In genomic region chr19:7391218-7391670, GRCh38 we compare ENCODE assay signal across 1 cellular context.
TF ChIP-seq lines count a peak whose summit lies in the region.

No MANE protein-coding gene starts in this region.

TF ChIP-seq in HepG2, 621 proteins besides CTCF, POLR2A, EP300 and RAD21 (continued from another document and continues in another):
- TF ChIP-seq, protein P1, sequence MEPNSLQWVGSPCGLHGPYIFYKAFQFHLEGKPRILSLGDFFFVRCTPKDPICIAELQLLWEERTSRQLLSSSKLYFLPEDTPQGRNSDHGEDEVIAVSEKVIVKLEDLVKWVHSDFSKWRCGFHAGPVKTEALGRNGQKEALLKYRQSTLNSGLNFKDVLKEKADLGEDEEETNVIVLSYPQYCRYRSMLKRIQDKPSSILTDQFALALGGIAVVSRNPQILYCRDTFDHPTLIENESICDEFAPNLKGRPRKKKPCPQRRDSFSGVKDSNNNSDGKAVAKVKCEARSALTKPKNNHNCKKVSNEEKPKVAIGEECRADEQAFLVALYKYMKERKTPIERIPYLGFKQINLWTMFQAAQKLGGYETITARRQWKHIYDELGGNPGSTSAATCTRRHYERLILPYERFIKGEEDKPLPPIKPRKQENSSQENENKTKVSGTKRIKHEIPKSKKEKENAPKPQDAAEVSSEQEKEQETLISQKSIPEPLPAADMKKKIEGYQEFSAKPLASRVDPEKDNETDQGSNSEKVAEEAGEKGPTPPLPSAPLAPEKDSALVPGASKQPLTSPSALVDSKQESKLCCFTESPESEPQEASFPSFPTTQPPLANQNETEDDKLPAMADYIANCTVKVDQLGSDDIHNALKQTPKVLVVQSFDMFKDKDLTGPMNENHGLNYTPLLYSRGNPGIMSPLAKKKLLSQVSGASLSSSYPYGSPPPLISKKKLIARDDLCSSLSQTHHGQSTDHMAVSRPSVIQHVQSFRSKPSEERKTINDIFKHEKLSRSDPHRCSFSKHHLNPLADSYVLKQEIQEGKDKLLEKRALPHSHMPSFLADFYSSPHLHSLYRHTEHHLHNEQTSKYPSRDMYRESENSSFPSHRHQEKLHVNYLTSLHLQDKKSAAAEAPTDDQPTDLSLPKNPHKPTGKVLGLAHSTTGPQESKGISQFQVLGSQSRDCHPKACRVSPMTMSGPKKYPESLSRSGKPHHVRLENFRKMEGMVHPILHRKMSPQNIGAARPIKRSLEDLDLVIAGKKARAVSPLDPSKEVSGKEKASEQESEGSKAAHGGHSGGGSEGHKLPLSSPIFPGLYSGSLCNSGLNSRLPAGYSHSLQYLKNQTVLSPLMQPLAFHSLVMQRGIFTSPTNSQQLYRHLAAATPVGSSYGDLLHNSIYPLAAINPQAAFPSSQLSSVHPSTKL (CRISPR knock-in tag; IDR thresholded peaks at IDR 0.05), result peak; percentile 63; the same call in 1 of the 2 replicates
- TF ChIP-seq SKI (IDR thresholded peaks at IDR 0.05; ENCODE audit: partially characterized antibody) (peak; percentile 88), ZSCAN25 (CRISPR knock-in tag; IDR thresholded peaks at IDR 0.05) (no peak), MIXL1 (CRISPR knock-in tag; IDR thresholded peaks at IDR 0.05) (peak; percentile 83), RFXANK (CRISPR knock-in tag; IDR thresholded peaks at IDR 0.05) (no peak), ZNF563 (CRISPR knock-in tag; IDR thresholded peaks at IDR 0.05) (no peak), ZNF251 (CRISPR knock-in tag; IDR thresholded peaks at IDR 0.05) (no peak), JDP2 (CRISPR knock-in tag; IDR thresholded peaks at IDR 0.05; ENCODE audit: borderline replicate concordance) (no peak), JUND (CRISPR knock-in tag; IDR thresholded peaks at IDR 0.05) (peak; percentile 91), DNMT1 (CRISPR knock-in tag; IDR thresholded peaks at IDR 0.05) (no peak), ZNF20 (CRISPR knock-in tag; IDR thresholded peaks at IDR 0.05) (no peak), ZSCAN30 (CRISPR knock-in tag; IDR thresholded peaks at IDR 0.05) (no peak), SALL2 (CRISPR knock-in tag; IDR thresholded peaks at IDR 0.05) (no peak), ZNF691 (CRISPR knock-in tag; IDR thresholded peaks at IDR 0.05; ENCODE audit: borderline replicate concordance, low read depth) (no peak), KMT2A (CRISPR knock-in tag; IDR thresholded peaks at IDR 0.05) (no peak), NCOA2 (CRISPR knock-in tag; IDR thresholded peaks at IDR 0.05) (no peak), ATF7-NPFF (CRISPR knock-in tag; IDR thresholded peaks at IDR 0.05; ENCODE audit: low read depth) (no peak), PRPF4 (IDR thresholded peaks at IDR 0.05; ENCODE audit: low read depth, low read length, poor library complexity, severe bottlenecking) (no peak), ZGPAT (CRISPR knock-in tag; IDR thresholded peaks at IDR 0.05) (0 out of 2 replicates have a peak, but pooled peaks have one; percentile 21), RNF2 (conservative IDR thresholded peaks at IDR 0.05; ENCODE audit: low read depth) (no peak), TCF7L2 (IDR thresholded peaks at IDR 0.05; ENCODE audit: low read depth, low read length) (no peak), TEAD2 (CRISPR knock-in tag; IDR thresholded peaks at IDR 0.05) (no peak), ZNF17 (CRISPR knock-in tag; IDR thresholded peaks at IDR 0.05) (no peak), ZNF720 (CRISPR knock-in tag; IDR thresholded peaks at IDR 0.05) (no peak), ZBTB38 (CRISPR knock-in tag; IDR thresholded peaks at IDR 0.05) (no peak), ATM (IDR thresholded peaks at IDR 0.05; ENCODE audit: borderline replicate concordance) (no peak), ZNF230 (CRISPR knock-in tag; IDR thresholded peaks at IDR 0.05) (no peak), ELK4 (CRISPR knock-in tag; IDR thresholded peaks at IDR 0.05; ENCODE audit: borderline replicate concordance) (no peak), ZNF451 (CRISPR knock-in tag; IDR thresholded peaks at IDR 0.05) (no peak), ZNF607 (CRISPR knock-in tag; IDR thresholded peaks at IDR 0.05; ENCODE audit: borderline replicate concordance) (no peak), PRMT3 (CRISPR knock-in tag; IDR thresholded peaks at IDR 0.05; ENCODE audit: borderline replicate concordance, low read depth) (no peak), SIX4 (CRISPR knock-in tag; IDR thresholded peaks at IDR 0.05) (peak; percentile 57; the same call in 1 of the 2 replicates), ZNF773 (CRISPR knock-in tag; IDR thresholded peaks at IDR 0.05; ENCODE audit: borderline replicate concordance) (no peak), SNAPC2 (CRISPR knock-in tag; IDR thresholded peaks at IDR 0.05) (no peak), MIER3 (CRISPR knock-in tag; IDR thresholded peaks at IDR 0.05; ENCODE audit: borderline replicate concordance) (peak; percentile 53; the same call in 1 of the 2 replicates), RBM39 (IDR thresholded peaks at IDR 0.05; ENCODE audit: low read depth, low read length, poor library complexity, severe bottlenecking) (no peak), RARA (CRISPR knock-in tag; IDR thresholded peaks at IDR 0.05) (peak; percentile 84), HDAC1 (CRISPR knock-in tag; IDR thresholded peaks at IDR 0.05) (peak; percentile 38; the same call in 1 of the 2 replicates), MAF1 (CRISPR knock-in tag; IDR thresholded peaks at IDR 0.05; ENCODE audit: borderline replicate concordance) (no peak), SMYD3 (CRISPR knock-in tag; IDR thresholded peaks at IDR 0.05) (no peak), GATAD1 (CRISPR knock-in tag; IDR thresholded peaks at IDR 0.05) (no peak), ZNF496 (CRISPR knock-in tag; IDR thresholded peaks at IDR 0.05; ENCODE audit: insufficient replicate concordance) (no peak), HDAC2 (CRISPR knock-in tag; IDR thresholded peaks at IDR 0.05) (peak; percentile 36; the same call in 1 of the 2 replicates)
- TF ChIP-seq, protein P2, sequence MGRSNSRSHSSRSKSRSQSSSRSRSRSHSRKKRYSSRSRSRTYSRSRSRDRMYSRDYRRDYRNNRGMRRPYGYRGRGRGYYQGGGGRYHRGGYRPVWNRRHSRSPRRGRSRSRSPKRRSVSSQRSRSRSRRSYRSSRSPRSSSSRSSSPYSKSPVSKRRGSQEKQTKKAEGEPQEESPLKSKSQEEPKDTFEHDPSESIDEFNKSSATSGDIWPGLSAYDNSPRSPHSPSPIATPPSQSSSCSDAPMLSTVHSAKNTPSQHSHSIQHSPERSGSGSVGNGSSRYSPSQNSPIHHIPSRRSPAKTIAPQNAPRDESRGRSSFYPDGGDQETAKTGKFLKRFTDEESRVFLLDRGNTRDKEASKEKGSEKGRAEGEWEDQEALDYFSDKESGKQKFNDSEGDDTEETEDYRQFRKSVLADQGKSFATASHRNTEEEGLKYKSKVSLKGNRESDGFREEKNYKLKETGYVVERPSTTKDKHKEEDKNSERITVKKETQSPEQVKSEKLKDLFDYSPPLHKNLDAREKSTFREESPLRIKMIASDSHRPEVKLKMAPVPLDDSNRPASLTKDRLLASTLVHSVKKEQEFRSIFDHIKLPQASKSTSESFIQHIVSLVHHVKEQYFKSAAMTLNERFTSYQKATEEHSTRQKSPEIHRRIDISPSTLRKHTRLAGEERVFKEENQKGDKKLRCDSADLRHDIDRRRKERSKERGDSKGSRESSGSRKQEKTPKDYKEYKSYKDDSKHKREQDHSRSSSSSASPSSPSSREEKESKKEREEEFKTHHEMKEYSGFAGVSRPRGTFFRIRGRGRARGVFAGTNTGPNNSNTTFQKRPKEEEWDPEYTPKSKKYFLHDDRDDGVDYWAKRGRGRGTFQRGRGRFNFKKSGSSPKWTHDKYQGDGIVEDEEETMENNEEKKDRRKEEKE (IDR thresholded peaks at IDR 0.05), result no peak
- TF ChIP-seq, protein P3, sequence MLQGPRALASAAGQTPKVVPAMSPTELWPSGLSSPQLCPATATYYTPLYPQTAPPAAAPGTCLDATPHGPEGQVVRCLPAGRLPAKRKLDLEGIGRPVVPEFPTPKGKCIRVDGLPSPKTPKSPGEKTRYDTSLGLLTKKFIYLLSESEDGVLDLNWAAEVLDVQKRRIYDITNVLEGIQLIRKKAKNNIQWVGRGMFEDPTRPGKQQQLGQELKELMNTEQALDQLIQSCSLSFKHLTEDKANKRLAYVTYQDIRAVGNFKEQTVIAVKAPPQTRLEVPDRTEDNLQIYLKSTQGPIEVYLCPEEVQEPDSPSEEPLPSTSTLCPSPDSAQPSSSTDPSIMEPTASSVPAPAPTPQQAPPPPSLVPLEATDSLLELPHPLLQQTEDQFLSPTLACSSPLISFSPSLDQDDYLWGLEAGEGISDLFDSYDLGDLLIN (CRISPR knock-in tag; IDR thresholded peaks at IDR 0.05; ENCODE audit: borderline replicate concordance), result no peak
- TF ChIP-seq, protein P4, sequence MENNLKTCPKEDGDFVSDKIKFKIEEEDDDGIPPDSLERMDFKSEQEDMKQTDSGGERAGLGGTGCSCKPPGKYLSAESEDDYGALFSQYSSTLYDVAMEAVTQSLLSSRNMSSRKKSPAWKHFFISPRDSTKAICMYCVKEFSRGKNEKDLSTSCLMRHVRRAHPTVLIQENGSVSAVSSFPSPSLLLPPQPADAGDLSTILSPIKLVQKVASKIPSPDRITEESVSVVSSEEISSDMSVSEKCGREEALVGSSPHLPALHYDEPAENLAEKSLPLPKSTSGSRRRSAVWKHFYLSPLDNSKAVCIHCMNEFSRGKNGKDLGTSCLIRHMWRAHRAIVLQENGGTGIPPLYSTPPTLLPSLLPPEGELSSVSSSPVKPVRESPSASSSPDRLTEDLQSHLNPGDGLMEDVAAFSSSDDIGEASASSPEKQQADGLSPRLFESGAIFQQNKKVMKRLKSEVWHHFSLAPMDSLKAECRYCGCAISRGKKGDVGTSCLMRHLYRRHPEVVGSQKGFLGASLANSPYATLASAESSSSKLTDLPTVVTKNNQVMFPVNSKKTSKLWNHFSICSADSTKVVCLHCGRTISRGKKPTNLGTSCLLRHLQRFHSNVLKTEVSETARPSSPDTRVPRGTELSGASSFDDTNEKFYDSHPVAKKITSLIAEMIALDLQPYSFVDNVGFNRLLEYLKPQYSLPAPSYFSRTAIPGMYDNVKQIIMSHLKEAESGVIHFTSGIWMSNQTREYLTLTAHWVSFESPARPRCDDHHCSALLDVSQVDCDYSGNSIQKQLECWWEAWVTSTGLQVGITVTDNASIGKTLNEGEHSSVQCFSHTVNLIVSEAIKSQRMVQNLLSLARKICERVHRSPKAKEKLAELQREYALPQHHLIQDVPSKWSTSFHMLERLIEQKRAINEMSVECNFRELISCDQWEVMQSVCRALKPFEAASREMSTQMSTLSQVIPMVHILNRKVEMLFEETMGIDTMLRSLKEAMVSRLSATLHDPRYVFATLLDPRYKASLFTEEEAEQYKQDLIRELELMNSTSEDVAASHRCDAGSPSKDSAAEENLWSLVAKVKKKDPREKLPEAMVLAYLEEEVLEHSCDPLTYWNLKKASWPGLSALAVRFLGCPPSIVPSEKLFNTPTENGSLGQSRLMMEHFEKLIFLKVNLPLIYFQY (CRISPR knock-in tag; IDR thresholded peaks at IDR 0.05; ENCODE audit: borderline replicate concordance), result no peak
- TF ChIP-seq, protein P5, sequence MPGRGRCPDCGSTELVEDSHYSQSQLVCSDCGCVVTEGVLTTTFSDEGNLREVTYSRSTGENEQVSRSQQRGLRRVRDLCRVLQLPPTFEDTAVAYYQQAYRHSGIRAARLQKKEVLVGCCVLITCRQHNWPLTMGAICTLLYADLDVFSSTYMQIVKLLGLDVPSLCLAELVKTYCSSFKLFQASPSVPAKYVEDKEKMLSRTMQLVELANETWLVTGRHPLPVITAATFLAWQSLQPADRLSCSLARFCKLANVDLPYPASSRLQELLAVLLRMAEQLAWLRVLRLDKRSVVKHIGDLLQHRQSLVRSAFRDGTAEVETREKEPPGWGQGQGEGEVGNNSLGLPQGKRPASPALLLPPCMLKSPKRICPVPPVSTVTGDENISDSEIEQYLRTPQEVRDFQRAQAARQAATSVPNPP (CRISPR knock-in tag; IDR thresholded peaks at IDR 0.05), result no peak
- TF ChIP-seq, protein P6, sequence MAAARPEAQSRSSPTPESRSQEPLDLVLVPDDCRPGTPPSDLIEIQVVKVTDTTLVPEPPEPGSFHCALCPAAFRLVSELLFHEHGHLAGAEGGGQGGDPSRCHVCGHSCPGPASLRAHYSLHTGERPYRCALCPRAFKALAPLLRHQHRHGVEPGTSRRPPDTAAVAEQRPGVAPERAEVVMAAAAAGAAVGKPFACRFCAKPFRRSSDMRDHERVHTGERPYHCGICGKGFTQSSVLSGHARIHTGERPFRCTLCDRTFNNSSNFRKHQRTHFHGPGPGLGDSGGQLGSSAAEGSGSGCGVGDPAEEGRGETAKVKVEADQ (CRISPR knock-in tag; IDR thresholded peaks at IDR 0.05; ENCODE audit: borderline replicate concordance), result no peak
- TF ChIP-seq, protein P7, sequence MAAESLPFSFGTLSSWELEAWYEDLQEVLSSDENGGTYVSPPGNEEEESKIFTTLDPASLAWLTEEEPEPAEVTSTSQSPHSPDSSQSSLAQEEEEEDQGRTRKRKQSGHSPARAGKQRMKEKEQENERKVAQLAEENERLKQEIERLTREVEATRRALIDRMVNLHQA (CRISPR knock-in tag; IDR thresholded peaks at IDR 0.05), result no peak
